8 cellular contexts compared by ENCODE assay signal in genomic region chr21:42513985-42514882, GRCh38. TPM values are rescaled to one million over a fixed set of nuclear protein-coding genes. Genes with fewer than 3 reads are reported as not detected.
DNase-seq lines count a peak whose midpoint lies in the region; ATAC-seq and TF ChIP-seq lines count a peak whose summit lies in the region.

No MANE protein-coding gene starts in this region.

- intact Hi-C loops in mucosa of descending colon (cut with DNase I, micrococcal nuclease), result loop anchor here in 1 of 2 donors (10.0 kb wide), 1 partner anchor 49 kb away; no protein-coding TSS in a partner anchor

- no peaks in the 10 kb centered on the region for H3K9me3 Mint-ChIP-seq in activated CD4-positive, alpha-beta T cell treated with anti-CD3 and anti-CD28 coated beads, Interleukin-2, amount 10 ng/mL, durations not matched to agents 7 days and 5 days

- H3K9ac ChIP-seq in BLaER1, result peak overlapping the region; percentile 88

- TF ChIP-seq CTCF in mucosa of descending colon (IDR thresholded peaks at IDR 0.05), result no peak

- peak overlapping the region; percentile 89 for H3K27ac Mint-ChIP-seq in activated CD4-positive, alpha-beta T cell treated with anti-CD3 and anti-CD28 coated beads, Interleukin-2, amount 10 ng/mL, durations not matched to agents 7 days and 5 days

- peak overlapping the region; percentile 93 for H3K4me2 ChIP-seq in BLaER1

- WGBS in ectodermal cell, 2 experiments, result 0 to 1% methylated on average over 77 of the region's 77 CpGs

- peak; percentile 54 for DNase-seq in MG63
- peak; percentile 63 for DNase-seq in activated CD4-positive, alpha-beta T cell treated with anti-CD3 and anti-CD28 coated beads, Interleukin-2, amount 10 ng/mL, durations not matched to agents 7 days and 5 days
- DNase-seq in mucosa of descending colon, result peak; percentile 77 to 84 (median 84)
- DNase-seq in stimulated activated naive CD4-positive, alpha-beta T cell (lab: John Stamatoyannopoulos, UW), result peak; percentile 43 to 52 (median 48)
- DNase-seq in NK-92 treated with Interleukin-12 subunit alpha and Interleukin-12 subunit beta, amount 100 ng/mL, for 24 hours (lab: John Stamatoyannopoulos, UW), result no peak

- POLR2A ChIA-PET in activated CD4-positive, alpha-beta T cell treated with anti-CD3 and anti-CD28 coated beads, Interleukin-2, amount 10 ng/mL, durations not matched to agents 7 days and 5 days (lab: Charles Lee), result interaction anchor here (0.7 kb wide), 1 partner anchor 171 kb away, joined by 3 read pairs; no protein-coding TSS in a partner anchor

- H3K36me3 Mint-ChIP-seq in activated CD4-positive, alpha-beta T cell treated with anti-CD3 and anti-CD28 coated beads, Interleukin-2, amount 10 ng/mL, durations not matched to agents 7 days and 5 days (ENCODE audit: low read depth), result peaks cover 19% of the 10 kb centered on the region

- H3K27me3 ChIP-seq in BLaER1, result no peaks in the 10 kb centered on the region
- no peaks in the 10 kb centered on the region for H3K27me3 ChIP-seq in MG63
- H3K27me3 ChIP-seq in ectodermal cell (ENCODE audit: control insufficient read depth, insufficient read depth, low read length, poor library complexity, severe bottlenecking), result peaks cover 27% of the 10 kb centered on the region

- H3K27ac ChIP-seq in BLaER1, result peak overlapping the region; percentile 92
- no peak overlapping the region for H3K27ac ChIP-seq in ectodermal cell (ENCODE audit: insufficient read depth, low read depth, low read length, poor library complexity, severe bottlenecking)

- H4K20me1 ChIP-seq in BLaER1, result peaks cover 11% of the 10 kb centered on the region; the same call in 1 of the 2 replicates

- ATAC-seq in GM19452 (IDR thresholded peaks at IDR 0.05; ENCODE audit: unreplicated experiment), result peak; percentile 61
- ATAC-seq in mucosa of descending colon, result peak; percentile 76

- peaks cover 11% of the 10 kb centered on the region for H3K27me3 Mint-ChIP-seq in activated CD4-positive, alpha-beta T cell treated with anti-CD3 and anti-CD28 coated beads, Interleukin-2, amount 10 ng/mL, durations not matched to agents 7 days and 5 days

- H3K4me1 ChIP-seq in BLaER1 (peaks cover 45% of the 10 kb centered on the region), ectodermal cell (ENCODE audit: control insufficient read depth, insufficient read depth, low read length) (peaks cover 30% of the 10 kb centered on the region), mucosa of descending colon (ENCODE audit: low read depth) (peaks cover 20% of the 10 kb centered on the region)

- H3K4me3 ChIP-seq in BLaER1 (peak overlapping the region; percentile 92), MG63 (peak overlapping the region; percentile 69), ectodermal cell (ENCODE audit: insufficient read depth, low read depth, low read length) (peak overlapping the region; percentile 56), mucosa of descending colon (peak overlapping the region; percentile 72)

- CTCF ChIA-PET in activated CD4-positive, alpha-beta T cell treated with anti-CD3 and anti-CD28 coated beads, Interleukin-2, amount 10 ng/mL, durations not matched to agents 7 days and 5 days (lab: Charles Lee), result interaction anchor here (1.0 to 2.4 kb wide), 3 partner anchors 12 to 18 kb away, joined by 3 to 7 read pairs (median 4); partner anchors contain the start of gene RSPH1

- H3K36me3 ChIP-seq in BLaER1 (peaks cover 26% of the 10 kb centered on the region), MG63 (peaks cover 4% of the 10 kb centered on the region), ectodermal cell (ENCODE audit: control insufficient read depth, insufficient read depth, low read length) (no peaks in the 10 kb centered on the region), mucosa of descending colon (ENCODE audit: low read depth) (no peaks in the 10 kb centered on the region)

- peaks cover 29% of the 10 kb centered on the region for H3K4me1 Mint-ChIP-seq in activated CD4-positive, alpha-beta T cell treated with anti-CD3 and anti-CD28 coated beads, Interleukin-2, amount 10 ng/mL, durations not matched to agents 7 days and 5 days

- no peaks in the 10 kb centered on the region for H3K9me3 ChIP-seq in BLaER1
- no peaks in the 10 kb centered on the region for H3K9me3 ChIP-seq in MG63
- no peaks in the 10 kb centered on the region for H3K9me3 ChIP-seq in ectodermal cell (ENCODE audit: control insufficient read depth, low read length)
- H3K9me3 ChIP-seq in mucosa of descending colon, result no peaks in the 10 kb centered on the region

- peak overlapping the region; percentile 82 for H3K4me3 Mint-ChIP-seq in activated CD4-positive, alpha-beta T cell treated with anti-CD3 and anti-CD28 coated beads, Interleukin-2, amount 10 ng/mL, durations not matched to agents 7 days and 5 days

RNA-seq across cellular contexts. Expression of gene SLC37A1, which starts 0.6 kb away (rescaled TPM):
- total RNA-seq in MG63 (2014; rRNA removed; shearing (Covaris generic); ENCODE audit: low replicate concordance), result 2.1 and 5.0 TPM in 2 replicates
- total RNA-seq in activated CD4-positive, alpha-beta T cell treated with anti-CD3 and anti-CD28 coated beads, Interleukin-2, amount 10 ng/mL, durations not matched to agents 7 days and 5 days, result 10 to 100 TPM; 19.2 to 20.2 TPM
- polyA plus RNA-seq in ectodermal cell (2013, experiment 1 of 4), result 6.5 TPM
- 6.4 TPM for polyA plus RNA-seq in ectodermal cell (2013, experiment 2 of 4)
- polyA plus RNA-seq in ectodermal cell (2013, experiment 3 of 4), result 4.0 TPM
- 5.3 TPM for polyA plus RNA-seq in ectodermal cell (2013, experiment 4 of 4)
- 100 to 1,000 TPM in 1 of 3 donors, 10 to 100 TPM in 2; 52.3 to 179 (median 92.3) TPM for total RNA-seq in mucosa of descending colon

RNA-seq across cellular contexts. Expression of gene RSPH1, which starts 18.2 kb away (rescaled TPM):
- not detected in 2 replicates for total RNA-seq in MG63 (2014; rRNA removed; shearing (Covaris generic); ENCODE audit: low replicate concordance)
- not detected for total RNA-seq in activated CD4-positive, alpha-beta T cell treated with anti-CD3 and anti-CD28 coated beads, Interleukin-2, amount 10 ng/mL, durations not matched to agents 7 days and 5 days
- 1.1 TPM for polyA plus RNA-seq in ectodermal cell (2013, experiment 1 of 4)
- 1.3 TPM for polyA plus RNA-seq in ectodermal cell (2013, experiment 2 of 4)
- 1.1 TPM for polyA plus RNA-seq in ectodermal cell (2013, experiment 3 of 4)
- polyA plus RNA-seq in ectodermal cell (2013, experiment 4 of 4), result 0.89 TPM
- total RNA-seq in mucosa of descending colon, result 1 to 10 TPM; 4.0 to 7.6 (median 4.5) TPM
